10 cellular contexts compared by ENCODE assay signal in the genomic region with DNA sequence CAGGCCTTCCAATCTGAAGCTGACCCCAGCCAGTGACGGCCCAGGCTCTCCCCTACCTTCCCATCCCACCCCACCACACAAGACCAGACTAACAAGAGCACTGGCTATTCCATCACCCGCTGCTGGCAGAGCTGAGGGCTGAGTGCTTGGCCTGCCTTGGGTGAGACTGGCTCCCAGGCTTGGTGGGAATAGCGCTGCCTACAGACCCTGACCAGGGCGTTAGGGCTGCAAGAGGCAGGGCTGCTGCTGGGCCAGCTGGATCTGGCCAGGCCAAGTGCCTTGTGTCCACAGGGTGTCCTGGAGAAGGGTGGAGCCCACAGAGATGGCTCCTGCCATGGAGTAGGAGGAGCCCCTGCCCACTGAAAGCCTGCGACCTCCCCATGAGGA. TPM values are rescaled to one million over a fixed set of nuclear protein-coding genes. Genes with fewer than 3 reads are reported as not detected.
DNase-seq lines count a peak whose midpoint lies in the region; ATAC-seq and TF ChIP-seq lines count a peak whose summit lies in the region.
"Had no signal": no experiment of that assay in that cellular context is flagged by ENCODE, and none has a peak within 500 bp of the region (broad histone marks: within the 10 kb centered on the region; RNA-seq: fewer than 3 reads in every experiment).

No MANE protein-coding gene starts in this region.

- POLR2A ChIA-PET in activated CD8-positive, alpha-beta T cell treated with anti-CD3 and anti-CD28 coated beads for 36 hours (lab: Charles Lee), result no interaction called here

- no peaks in the 10 kb centered on the region for H3K36me3 Mint-ChIP-seq in activated T-cell treated with anti-CD3 and anti-CD28 coated beads, Interleukin-2, amount 50 U/mL, for 4 hours (ENCODE audit: insufficient read depth)
- no peaks in the 10 kb centered on the region for H3K36me3 Mint-ChIP-seq in activated CD8-positive, alpha-beta T cell treated with anti-CD3 and anti-CD28 coated beads for 36 hours (ENCODE audit: low read depth)
- H3K36me3 Mint-ChIP-seq: brain had no signal

- peaks cover 20% of the 10 kb centered on the region for H3K4me1 Mint-ChIP-seq in activated T-cell treated with anti-CD3 and anti-CD28 coated beads, Interleukin-2, amount 50 U/mL, for 4 hours (ENCODE audit: low read depth)
- peaks cover 5% of the 10 kb centered on the region for H3K4me1 Mint-ChIP-seq in activated CD8-positive, alpha-beta T cell treated with anti-CD3 and anti-CD28 coated beads for 36 hours (ENCODE audit: low read depth)

- H3K4me3 Mint-ChIP-seq in activated T-cell treated with anti-CD3 and anti-CD28 coated beads, Interleukin-2, amount 50 U/mL, for 4 hours, result no peak overlapping the region
- no peak overlapping the region for H3K4me3 Mint-ChIP-seq in activated CD8-positive, alpha-beta T cell treated with anti-CD3 and anti-CD28 coated beads for 36 hours
- H3K4me3 Mint-ChIP-seq: brain had no signal

- H3K27me3 ChIP-seq in muscle layer of duodenum (ENCODE audit: low read depth, low read length) (no peaks in the 10 kb centered on the region), uterus (no peaks in the 10 kb centered on the region)

- intact Hi-C loops in uterus (cut with DNase I; ENCODE audit: low total_unique reads), result no loop called here
- intact Hi-C loops in activated CD8-positive, alpha-beta T cell treated with anti-CD3 and anti-CD28 coated beads for 36 hours (cut with micrococcal nuclease), result no loop called here

- H3K4me3 ChIP-seq in muscle layer of duodenum (ENCODE audit: low read depth in 1 of 2, low read length in 2 of 2) (peak overlapping the region in 1 of 2 donors; percentile 23), uterus (no peak overlapping the region)

- peaks cover 5% of the 10 kb centered on the region for H3K27me3 Mint-ChIP-seq in activated T-cell treated with anti-CD3 and anti-CD28 coated beads, Interleukin-2, amount 50 U/mL, for 4 hours (ENCODE audit: low read depth)
- no peaks in the 10 kb centered on the region for H3K27me3 Mint-ChIP-seq in activated CD8-positive, alpha-beta T cell treated with anti-CD3 and anti-CD28 coated beads for 36 hours

- H3K9me3 ChIP-seq in muscle layer of duodenum (ENCODE audit: control insufficient read depth in 1 of 2, low read length in 2 of 2) (no peaks in the 10 kb centered on the region), uterus (no peaks in the 10 kb centered on the region)

- CTCF ChIA-PET in activated CD8-positive, alpha-beta T cell treated with anti-CD3 and anti-CD28 coated beads for 36 hours (lab: Charles Lee), result no interaction called here

- no peak for TF ChIP-seq POLR2A in uterus (IDR thresholded peaks at IDR 0.05)

- TF ChIP-seq CTCF in uterus (IDR thresholded peaks at IDR 0.05), result no peak
- no peak for TF ChIP-seq CTCF in activated CD8-positive, alpha-beta T cell treated with anti-CD3 and anti-CD28 coated beads for 36 hours (IDR thresholded peaks at IDR 0.05)

- H3K36me3 ChIP-seq in muscle layer of duodenum (ENCODE audit: control insufficient read depth in 1 of 2, insufficient read depth in 2 of 2, low read length in 2 of 2) (no peaks in the 10 kb centered on the region), uterus (no peaks in the 10 kb centered on the region)

- peaks cover 10 to 21% of the 10 kb centered on the region in 2 donors for H3K4me1 ChIP-seq in muscle layer of duodenum (ENCODE audit: control insufficient read depth in 1 of 2, insufficient read depth in 2 of 2, low read length in 2 of 2)
- H3K4me1 ChIP-seq in uterus, result no peaks in the 10 kb centered on the region

- no peaks in the 10 kb centered on the region for H3K9me3 Mint-ChIP-seq in activated T-cell treated with anti-CD3 and anti-CD28 coated beads, Interleukin-2, amount 50 U/mL, for 4 hours
- H3K9me3 Mint-ChIP-seq in activated CD8-positive, alpha-beta T cell treated with anti-CD3 and anti-CD28 coated beads for 36 hours, result no peaks in the 10 kb centered on the region
- H3K9me3 Mint-ChIP-seq: brain had no signal

- peak; percentile 21 to 22 for DNase-seq in activated T-cell treated with anti-CD3 and anti-CD28 coated beads, Interleukin-2, amount 50 U/mL, for 48 hours
- no peak for DNase-seq in activated T-cell treated with anti-CD3 and anti-CD28 coated beads, Interleukin-2, amount 50 U/mL, for 4 hours
- peak in 1 of 2 donors; percentile 14 for DNase-seq in uterus
- no peak for DNase-seq in activated CD8-positive, alpha-beta T cell treated with anti-CD3 and anti-CD28 coated beads for 36 hours
- DNase-seq: stimulated activated CD4-positive, alpha-beta T cell treated with anti-CD3 and anti-CD28 coated beads, Interleukin-4, amount 100 ng/mL, for 4 hours had no signal

- no peak for ATAC-seq in activated T-cell treated with anti-CD3 and anti-CD28 coated beads, Interleukin-2, amount 50 U/mL, for 4 hours
- ATAC-seq in activated CD8-positive, alpha-beta T cell treated with anti-CD3 and anti-CD28 coated beads for 36 hours, result no peak
- ATAC-seq in HG03159 (IDR thresholded peaks at IDR 0.05; ENCODE audit: unreplicated experiment) (no peak), GM21526 (IDR thresholded peaks at IDR 0.05; ENCODE audit: low FRiP score, unreplicated experiment) (no peak)

- H3K27ac ChIP-seq in cingulate gyrus (ENCODE audit: low read depth, low read length) (peak overlapping the region; percentile 60), muscle layer of duodenum (ENCODE audit: low read length) (peak overlapping the region; percentile 70), uterus (peak overlapping the region; percentile 54 to 65)

- H3K27ac Mint-ChIP-seq in activated CD8-positive, alpha-beta T cell treated with anti-CD3 and anti-CD28 coated beads for 36 hours, result no peak overlapping the region

RNA-seq across cellular contexts. Expression of gene ANGPTL2, which starts 31.6 kb away (rescaled TPM):
- under 1 TPM in 1 of 3 donors, not detected in 2; 0.05 TPM for total RNA-seq in activated T-cell treated with anti-CD3 and anti-CD28 coated beads, Interleukin-2, amount 50 U/mL, for 4 hours
- total RNA-seq in uterus, result 10 to 100 TPM; 10.2 to 65.3 (median 32.0) TPM
- not detected for total RNA-seq in activated CD8-positive, alpha-beta T cell treated with anti-CD3 and anti-CD28 coated beads for 36 hours

Comparison
In these comparisons a context has a peak if more than half of its experiments do, and no peak if none do; other contexts are left out.
1. DNase-seq: peak in activated T-cell treated with anti-CD3 and anti-CD28 coated beads, Interleukin-2, amount 50 U/mL, for 48 hours (2 of 2); none in activated T-cell treated with anti-CD3 and anti-CD28 coated beads, Interleukin-2, amount 50 U/mL, for 4 hours (single experiment) and activated CD8-positive, alpha-beta T cell treated with anti-CD3 and anti-CD28 coated beads for 36 hours (single experiment).
2. RNA of gene ANGPTL2, which starts 31.6 kb away (total RNA-seq): 10.2 to 65.3 TPM in uterus; 0.05 TPM in activated T-cell treated with anti-CD3 and anti-CD28 coated beads, Interleukin-2, amount 50 U/mL, for 4 hours and not detected in activated CD8-positive, alpha-beta T cell treated with anti-CD3 and anti-CD28 coated beads for 36 hours; every median in the first group is over 10 times any median in the second.
3. Peak in every context shown above with its lines, with median percentiles within 50 percentile points of each other: H3K27ac ChIP-seq.